ENCODE assay signal across 11 cellular contexts in genomic region chr10:47472072-47472471, GRCh38. TPM values are rescaled to one million over a fixed set of nuclear protein-coding genes. Genes with fewer than 3 reads are reported as not detected.
DNase-seq lines count a peak whose midpoint lies in the region; ATAC-seq and TF ChIP-seq lines count a peak whose summit lies in the region.
"Not testable (repeated sequence)": the region's sequence is repeated elsewhere in the genome, so short reads cannot be mapped to it uniquely, and the experiment has no call there.
"Had no signal": no experiment of that assay in that cellular context is flagged by ENCODE, and none has a peak within 500 bp of the region (broad histone marks: within the 10 kb centered on the region; RNA-seq: fewer than 3 reads in every experiment).

No MANE protein-coding gene starts in this region.

- H3K4me3 ChIP-seq in GM23248, PC-9, mucosa of descending colon: not testable (repeated sequence)

- not testable (repeated sequence) for H2AFZ ChIP-seq in GM23248, PC-9

- H3K27ac ChIP-seq in GM23248 = peak overlapping the region; percentile 59; the same call in 1 of the 2 replicates
- H3K27ac ChIP-seq in PC-9 = peak overlapping the region; percentile 78
- not testable (repeated sequence) for H3K27ac ChIP-seq in foreskin keratinocyte

- not testable (repeated sequence) for H3K9me3 Mint-ChIP-seq in WTC11

- H3K9me3 ChIP-seq in GM23248 (ENCODE audit: low read depth); PC-9 (ENCODE audit: insufficient read depth, low read depth); mucosa of descending colon: not testable (repeated sequence)

- H3K4me3 Mint-ChIP-seq in WTC11 = not testable (repeated sequence)

- TF ChIP-seq CTCF in PC-9 (conservative IDR thresholded peaks at IDR 0.05); WTC11 (IDR thresholded peaks at IDR 0.05); foreskin keratinocyte (conservative IDR thresholded peaks at IDR 0.05); mucosa of descending colon (IDR thresholded peaks at IDR 0.05): not testable (repeated sequence)

- H3K4me1 ChIP-seq in GM23248 (ENCODE audit: insufficient read depth); PC-9 (replicated peaks; ENCODE audit: insufficient read depth); foreskin keratinocyte; mucosa of descending colon (ENCODE audit: low read depth): not testable (repeated sequence)

- CTCF ChIA-PET in PC-9 (lab: Charles Lee); WTC11 (lab: Charles Lee): not testable (repeated sequence)

- ATAC-seq in WTC11 (peak; percentile 23; the same call in 1 of the 2 replicates), foreskin keratinocyte (peak; percentile 15), left lobe of liver (peak; percentile 45), mucosa of descending colon (peak; percentile 5)

- H3K36me3 ChIP-seq in GM23248 (ENCODE audit: low read depth); PC-9 (ENCODE audit: low read depth); mucosa of descending colon (ENCODE audit: low read depth): not testable (repeated sequence)

- not testable (repeated sequence) for H4K20me1 ChIP-seq in GM23248 (ENCODE audit: insufficient read depth); PC-9 (ENCODE audit: insufficient read depth)

- H3K27me3 ChIP-seq in GM23248 (replicated peaks; ENCODE audit: insufficient read depth); PC-9 (ENCODE audit: insufficient read depth, low read depth); foreskin keratinocyte: not testable (repeated sequence)

- BruUV-seq in PC-9 (replicated peaks; lab: Mats Ljungman, UMichigan) = not testable (repeated sequence)

- DNase-seq in GM23248; PC-9; WTC11 (ENCODE audit: low spot score); foreskin keratinocyte; left lobe of liver (ENCODE audit: low spot score); mucosa of descending colon: not testable (repeated sequence)

- in situ Hi-C loops in GM23248 (cut with MboI) = not testable (repeated sequence)

- not testable (repeated sequence) for H3K27me3 Mint-ChIP-seq in WTC11 (ENCODE audit: low read depth)

- not testable (repeated sequence) for H3K9ac ChIP-seq in GM23248

- not testable (repeated sequence) for H3K4me2 ChIP-seq in GM23248 (ENCODE audit: unreplicated experiment); PC-9

- WGBS in GM23248 (ENCODE audit: low coverage in 1 of 2, low lambda C conversion rate in 2 of 2, missing lambda C conversion rate in 2 of 2), 2 experiments = no CpG with 5 or more reads among the region's 5 CpGs

- not testable (repeated sequence) for H3K36me3 Mint-ChIP-seq in WTC11

- not testable (repeated sequence) for H3F3A ChIP-seq in GM23248 (ENCODE audit: insufficient read depth); PC-9 (ENCODE audit: insufficient read depth, low read depth)

- not testable (repeated sequence) for H3K9me2 ChIP-seq in GM23248 (ENCODE audit: insufficient read depth); PC-9 (ENCODE audit: insufficient read depth)

- H3K79me2 ChIP-seq in GM23248 (ENCODE audit: insufficient read depth); PC-9 (ENCODE audit: low read depth): not testable (repeated sequence)

- H3K4me1 Mint-ChIP-seq in WTC11 = not testable (repeated sequence)

- POLR2A ChIA-PET in PC-9 (lab: Charles Lee; ENCODE audit: unreplicated experiment); WTC11 (lab: Charles Lee): not testable (repeated sequence)

- not testable (repeated sequence) for H3K27ac Mint-ChIP-seq in WTC11

- intact Hi-C loops in PC-9 (cut with micrococcal nuclease; ENCODE audit: unreplicated experiment); mucosa of descending colon (cut with DNase I, micrococcal nuclease): not testable (repeated sequence)

RNA-seq across cellular contexts. Expression of gene ANXA8, which starts 11.8 kb away (rescaled TPM):
- 3.4 and 3.7 TPM in 2 replicates for total RNA-seq in GM23248 (2014; rRNA removed; shearing (Covaris generic))
- polyA plus RNA-seq in GM23248 (2016; fragmentation: Nextera tagmentation; extraction: Ambion mirVana) (4.0 and 4.5 TPM in 2 replicates), foreskin keratinocyte (481 and 486 TPM in 2 replicates)
- total RNA-seq in PC-9 (2021) (172 and 196 TPM in 2 replicates), WTC11 (2021) (0.18 to 0.20 TPM in 2 of 3 replicates, not detected in the other), foreskin keratinocyte (562 and 572 TPM in 2 replicates), left lobe of liver (1.7 TPM), mucosa of descending colon (under 1 TPM in 1 of 3 donors, not detected in 2; 0.19 TPM)
- total RNA-seq: CD4-positive, CD25-positive, alpha-beta regulatory T cell; CD8-positive, alpha-beta memory T cell; HT-29 had no signal
- polyA plus RNA-seq: CD4-positive, CD25-positive, alpha-beta regulatory T cell; CD8-positive, alpha-beta memory T cell had no signal

RNA-seq across cellular contexts. Expression of gene FAM25G, which starts 19.4 kb away (rescaled TPM):
- not detected in 2 replicates for total RNA-seq in GM23248 (2014; rRNA removed; shearing (Covaris generic))
- polyA plus RNA-seq in GM23248 (2016; fragmentation: Nextera tagmentation; extraction: Ambion mirVana) = 1.1 and 1.4 TPM in 2 replicates
- 3.2 TPM in 1 of 2 replicates, not detected in the other for total RNA-seq in PC-9 (2021)
- not detected in 3 replicates for total RNA-seq in WTC11 (2021)
- 0.74 TPM in 1 of 2 replicates, not detected in the other for total RNA-seq in foreskin keratinocyte
- polyA plus RNA-seq in foreskin keratinocyte = 0.36 and 0.87 TPM in 2 replicates
- total RNA-seq in left lobe of liver = not detected
- 1 to 10 TPM in 1 of 3 donors, not detected in 2; 4.3 TPM for total RNA-seq in mucosa of descending colon
- total RNA-seq: A172; CD4-positive, CD25-positive, alpha-beta regulatory T cell; CD8-positive, alpha-beta memory T cell; H4; HT-29 had no signal
- polyA plus RNA-seq: CD4-positive, CD25-positive, alpha-beta regulatory T cell; CD8-positive, alpha-beta memory T cell had no signal

RNA-seq across cellular contexts. Expression of gene AGAP9, which starts 51.4 kb away (rescaled TPM):
- total RNA-seq in GM23248 (2014; rRNA removed; shearing (Covaris generic)) = 3.0 and 3.7 TPM in 2 replicates
- 1.6 and 2.6 TPM in 2 replicates for polyA plus RNA-seq in GM23248 (2016; fragmentation: Nextera tagmentation; extraction: Ambion mirVana)
- 14.1 and 15.1 TPM in 2 replicates for total RNA-seq in PC-9 (2021)
- 8.4 to 14.2 TPM (median 12.9 TPM) in 3 replicates for total RNA-seq in WTC11 (2021)
- total RNA-seq in foreskin keratinocyte = 2.9 and 4.5 TPM in 2 replicates
- 1.4 and 2.7 TPM in 2 replicates for polyA plus RNA-seq in foreskin keratinocyte
- total RNA-seq in left lobe of liver = 14.8 TPM
- total RNA-seq in mucosa of descending colon = 10 to 100 TPM in 2 of 3 donors, 1 to 10 TPM in 1; 6.9 to 17.4 (median 10.9) TPM

Comparison
In these comparisons a context has a peak if more than half of its experiments do, and no peak if none do; other contexts are left out.
1. RNA of gene ANXA8, which starts 11.8 kb away (total RNA-seq): 562 to 572 TPM in foreskin keratinocyte and 172 to 196 TPM in PC-9; 3.4 to 3.7 TPM in GM23248, 1.7 TPM in left lobe of liver (single experiment), 0.18 to 0.20 TPM in WTC11 and 0.19 TPM in mucosa of descending colon; every median in the first group is over 10 times any median in the second.
2. Peak in every context shown above with its lines, with median percentiles within 50 percentile points of each other: ATAC-seq.